In genomic region chr7:6482307-6482706, GRCh38 we compare ENCODE assay signal across 8 cellular contexts. TPM values are rescaled to one million over a fixed set of nuclear protein-coding genes. Genes with fewer than 3 reads are reported as not detected.
A peak's percentile ranks its signal among the peaks of the same experiment; 100 is the strongest.
DNase-seq lines count a peak whose midpoint lies in the region; TF ChIP-seq lines count a peak whose summit lies in the region.

No MANE protein-coding gene starts in this region.

- H3K4me2 ChIP-seq in neural cell (ENCODE audit: low read length), result peak overlapping the region; percentile 68

- TF ChIP-seq POLR2A in NB4 (IDR thresholded peaks at IDR 0.05; ENCODE audit: extremely low read depth, insufficient read length), result no peak

- no peak for TF ChIP-seq EP300 in neural cell (conservative IDR thresholded peaks at IDR 0.05; ENCODE audit: poor library complexity, severe bottlenecking)

- H3K9me3 ChIP-seq in CD4-positive, alpha-beta memory T cell (ENCODE audit: control insufficient read depth in 1 of 2, low read length in 2 of 2), result no peaks in the 10 kb centered on the region
- H3K9me3 ChIP-seq in duodenal mucosa (ENCODE audit: control insufficient read depth in 1 of 2, low read length in 2 of 2) (no peaks in the 10 kb centered on the region), neural cell (ENCODE audit: low read length) (no peaks in the 10 kb centered on the region)

- no peak overlapping the region for H3K4me3 ChIP-seq in CD4-positive, alpha-beta memory T cell (ENCODE audit: low read length in 2 of 2)
- H3K4me3 ChIP-seq in NB4 (ENCODE audit: low read depth, low read length), result peak overlapping the region; percentile 92
- H3K4me3 ChIP-seq in duodenal mucosa (ENCODE audit: low read depth in 1 of 2, low read length in 2 of 2), result peak overlapping the region; percentile 91 to 95
- peak overlapping the region; percentile 99 for H3K4me3 ChIP-seq in neural cell (ENCODE audit: low read length)

- H3K79me2 ChIP-seq in neural cell (replicated peaks; ENCODE audit: insufficient read depth, low read length), result peaks cover 38% of the 10 kb centered on the region

- CTCF ChIA-PET in CD4-positive, alpha-beta memory T cell (lab: Charles Lee; ENCODE audit: partially characterized antibody), result no interaction called here

- H3K27ac Mint-ChIP-seq in CD4-positive, alpha-beta memory T cell, result peak overlapping the region in 5 of 7 donors; percentile 35 to 93 (median 60)

- peaks cover 0 to 25% of the 10 kb centered on the region in 2 donors for H3K36me3 Mint-ChIP-seq in CD4-positive, alpha-beta memory T cell

- no peaks in the 10 kb centered on the region for H3K27me3 Mint-ChIP-seq in CD4-positive, alpha-beta memory T cell

- H3K9me2 ChIP-seq in neural cell (ENCODE audit: insufficient read depth, low read length), result no peaks in the 10 kb centered on the region

- intact Hi-C loops in CD4-positive, alpha-beta memory T cell (cut with micrococcal nuclease), result no loop called here

- H3K27ac ChIP-seq in CD4-positive, alpha-beta memory T cell (ENCODE audit: low read depth, low read length), result no peak overlapping the region
- H3K27ac ChIP-seq in duodenal mucosa (ENCODE audit: low read depth, low read length) (peak overlapping the region; percentile 10), neural cell (ENCODE audit: low read length) (no peak overlapping the region)

- H3K4me3 Mint-ChIP-seq in CD4-positive, alpha-beta memory T cell, result peak overlapping the region; percentile 72 to 99 (median 96)

- TF ChIP-seq CTCF in NB4 (IDR thresholded peaks at IDR 0.05; ENCODE audit: low read depth, low read length) (no peak), neural cell (IDR thresholded peaks at IDR 0.05; ENCODE audit: poor library complexity, severe bottlenecking) (no peak)

- H4K20me1 ChIP-seq in neural cell (ENCODE audit: insufficient read depth), result no peaks in the 10 kb centered on the region

- no peaks in the 10 kb centered on the region for H3K27me3 ChIP-seq in CD4-positive, alpha-beta memory T cell (ENCODE audit: insufficient read depth, low read length)
- H3K27me3 ChIP-seq in duodenal mucosa (ENCODE audit: control insufficient read depth in 1 of 2, insufficient read depth in 2 of 2, low read length in 2 of 2) (no peaks in the 10 kb centered on the region), neural cell (ENCODE audit: insufficient read depth, low read depth, low read length) (no peaks in the 10 kb centered on the region)

- peaks cover 0 to 3% (median 0%) of the 10 kb centered on the region in 8 donors for H3K9me3 Mint-ChIP-seq in CD4-positive, alpha-beta memory T cell

- H3K9ac ChIP-seq in duodenal mucosa (ENCODE audit: low read depth in 1 of 2, low read length in 2 of 2) (peak overlapping the region in 1 of 2 donors; percentile 94), neural cell (ENCODE audit: low read length) (no peak overlapping the region)

- POLR2A ChIA-PET in CD4-positive, alpha-beta memory T cell (lab: Charles Lee; ENCODE audit: partially characterized antibody), result no interaction called here

- peaks cover 4% of the 10 kb centered on the region for H3K36me3 ChIP-seq in CD4-positive, alpha-beta memory T cell (ENCODE audit: insufficient read depth, low read length)
- H3K36me3 ChIP-seq in duodenal mucosa (ENCODE audit: control insufficient read depth in 1 of 2, insufficient read depth in 2 of 2, low read length in 2 of 2) (peaks cover 0 to 2% of the 10 kb centered on the region in 2 donors), neural cell (ENCODE audit: insufficient read depth, low read length) (no peaks in the 10 kb centered on the region)

- DNase-seq in CD4-positive, alpha-beta memory T cell, result no peak
- DNase-seq in NB4 (ENCODE audit: low read depth) (no peak), NCI-H2107 treated with DMSO at 0.1 percent for 48 hours (lab: John Stamatoyannopoulos, UW; ENCODE audit: unreplicated experiment) (no peak), globus pallidus (ENCODE audit: low spot score) (no peak), NCI-H1092 (lab: John Stamatoyannopoulos, UW) (no peak), NOMO-1 (lab: John Stamatoyannopoulos, UW; ENCODE audit: unreplicated experiment in 2 of 2) (no peak)

- H3K4me1 Mint-ChIP-seq in CD4-positive, alpha-beta memory T cell, result peaks cover 40 to 68% (median 53%) of the 10 kb centered on the region in 4 donors

- peaks cover 57% of the 10 kb centered on the region for H3K4me1 ChIP-seq in CD4-positive, alpha-beta memory T cell (ENCODE audit: insufficient read depth, low read length)
- peaks cover 33 to 39% of the 10 kb centered on the region in 2 donors for H3K4me1 ChIP-seq in duodenal mucosa (ENCODE audit: control insufficient read depth in 1 of 2, insufficient read depth in 2 of 2, low read length in 2 of 2)

- TF ChIP-seq RAD21 in neural cell (conservative IDR thresholded peaks at IDR 0.05), result no peak

- H2AFZ ChIP-seq in neural cell (ENCODE audit: low read depth, low read length), result no peak overlapping the region

- no peaks in the 10 kb centered on the region for H3F3A ChIP-seq in neural cell (ENCODE audit: insufficient read depth, low read length, poor library complexity, severe bottlenecking)

TF ChIP-seq in neural cell, 6 proteins besides CTCF, POLR2A, EP300 and RAD21:
- TF ChIP-seq EZH2 (IDR thresholded peaks at IDR 0.05; ENCODE audit: borderline replicate concordance, insufficient read depth, low read length, poor library complexity, severe bottlenecking) (no peak), SMC3 (conservative IDR thresholded peaks at IDR 0.05; ENCODE audit: poor library complexity) (no peak), TAF1 (IDR thresholded peaks at IDR 0.05; ENCODE audit: low read depth) (no peak), POLR2AphosphoS5 (IDR thresholded peaks at IDR 0.05) (no peak), REST (IDR thresholded peaks at IDR 0.05; ENCODE audit: borderline replicate concordance) (no peak), MXI1 (conservative IDR thresholded peaks at IDR 0.05; ENCODE audit: poor library complexity, severe bottlenecking) (no peak)

RNA-seq across cellular contexts. Expression of gene KDELR2, which starts 1.6 kb away (rescaled TPM):
- total RNA-seq in CD4-positive, alpha-beta memory T cell, result 10 to 100 TPM; 41.1 to 46.4 TPM
- 10 to 100 TPM; 51.6 to 54.3 TPM for polyA plus RNA-seq in CD4-positive, alpha-beta memory T cell
- 69.5 and 71.2 TPM in 2 replicates for polyA plus RNA-seq in neural cell
- polyA minus RNA-seq in neural cell, result 83.5 and 91.3 TPM in 2 replicates

RNA-seq across cellular contexts. Expression of gene DAGLB, which starts 34.6 kb away (rescaled TPM):
- total RNA-seq in CD4-positive, alpha-beta memory T cell, result 10 to 100 TPM; 36.4 to 37.0 TPM
- 10 to 100 TPM in 1 of 2 donors, 1 to 10 TPM in 1; 5.3 to 12.7 TPM for polyA plus RNA-seq in CD4-positive, alpha-beta memory T cell
- 32.3 and 48.9 TPM in 2 replicates for polyA plus RNA-seq in neural cell
- 49.4 and 54.5 TPM in 2 replicates for polyA minus RNA-seq in neural cell

Comparison
In these comparisons a context has a peak if more than half of its experiments do, and no peak if none do; other contexts are left out.
1. H3K4me3 ChIP-seq: peak in NB4 (single experiment), duodenal mucosa (2 of 2) and neural cell (single experiment); none in CD4-positive, alpha-beta memory T cell (0 of 2).